ENCODE assay signal across 8 cellular contexts in genomic region chr22:35930933-35931332, GRCh38.
DNase-seq lines count a peak whose midpoint lies in the region; ATAC-seq and TF ChIP-seq lines count a peak whose summit lies in the region.

No MANE protein-coding gene starts in this region.

- H3K36me3 Mint-ChIP-seq in CD14-positive monocyte: no peaks in the 10 kb centered on the region

- TF ChIP-seq CTCF in SK-N-SH (IDR thresholded peaks at IDR 0.05): peak; percentile 81
- peak; percentile 78 for TF ChIP-seq CTCF in fibroblast of the aortic adventitia (IDR thresholded peaks at IDR 0.05; ENCODE audit: insufficient read depth, low read length)
- no peak for TF ChIP-seq CTCF in CD14-positive monocyte (IDR thresholded peaks at IDR 0.05)

- H3K27me3 ChIP-seq in SK-N-SH (ENCODE audit: insufficient read depth): no peaks in the 10 kb centered on the region
- no peaks in the 10 kb centered on the region for H3K27me3 ChIP-seq in effector memory CD4-positive, alpha-beta T cell (replicated peaks; ENCODE audit: control insufficient read depth, insufficient read depth, low read length, poor library complexity, severe bottlenecking)

- H3K9me2 ChIP-seq in SK-N-SH: no peaks in the 10 kb centered on the region

- no peak for TF ChIP-seq EP300 in SK-N-SH (IDR thresholded peaks at IDR 0.05; ENCODE audit: borderline replicate concordance in 1 of 2, low read depth in 1 of 2, low read length in 1 of 2)

- ATAC-seq in HG02798 (IDR thresholded peaks at IDR 0.05; ENCODE audit: poor library complexity, unreplicated experiment): no peak

- H3K9ac ChIP-seq in SK-N-SH: no peak overlapping the region

- H3K27ac Mint-ChIP-seq in CD14-positive monocyte: no peak overlapping the region

- no peaks in the 10 kb centered on the region for H3K9me3 ChIP-seq in SK-N-SH
- no peaks in the 10 kb centered on the region for H3K9me3 ChIP-seq in effector memory CD4-positive, alpha-beta T cell (ENCODE audit: control insufficient read depth, low read length)

- no peak overlapping the region for H3K4me3 Mint-ChIP-seq in CD14-positive monocyte

- CTCF ChIA-PET in SK-N-SH (lab: Yijun Ruan, JAX): interaction anchor here (0.6 to 5.6 kb wide), 62 partner anchors 9 to 580 kb away, joined by 3 to 147 read pairs (median 4); partner anchors contain the start of gene RBFOX2

- no peaks in the 10 kb centered on the region; a peak in 1 of 4 replicates for H3K4me1 ChIP-seq in SK-N-SH (ENCODE audit: control insufficient read depth in 1 of 2, insufficient read depth in 2 of 2, low read depth in 1 of 2, low read length in 1 of 2)
- no peaks in the 10 kb centered on the region for H3K4me1 ChIP-seq in effector memory CD4-positive, alpha-beta T cell (ENCODE audit: control insufficient read depth, insufficient read depth, low read length, poor library complexity, severe bottlenecking)

- H3K4me3 ChIP-seq in SK-N-SH (ENCODE audit: low read depth in 2 of 2, low read length in 1 of 2) (no peak overlapping the region), fibroblast of the aortic adventitia (ENCODE audit: low read depth, low read length) (no peak overlapping the region)
- no peak overlapping the region for H3K4me3 ChIP-seq in effector memory CD4-positive, alpha-beta T cell (ENCODE audit: insufficient read depth, low read depth, low read length, poor library complexity, severe bottlenecking)

- H3K4me1 Mint-ChIP-seq in CD14-positive monocyte: no peaks in the 10 kb centered on the region

- peaks cover 76% of the 10 kb centered on the region for H3K79me2 ChIP-seq in SK-N-SH (ENCODE audit: insufficient read depth)

- DNase-seq in DMS153 (lab: John Stamatoyannopoulos, UW) (peak; percentile 75), HuH-7.5 (ENCODE audit: low spot score) (peak; percentile 16), SK-N-SH (peak; percentile 59), fibroblast of the aortic adventitia (ENCODE audit: low read depth) (peak; percentile 89), pulmonary artery endothelial cell (ENCODE audit: low read depth, low spot score) (peak; percentile 49), CD14-positive monocyte (ENCODE audit: low spot score) (no peak)
- no peak for DNase-seq in effector memory CD4-positive, alpha-beta T cell

- H4K20me1 ChIP-seq in SK-N-SH (ENCODE audit: insufficient read depth): peaks cover 22% of the 10 kb centered on the region

- H3K4me2 ChIP-seq in SK-N-SH: no peak overlapping the region

- H3K36me3 ChIP-seq in SK-N-SH (replicated peaks in 1 of 2; ENCODE audit: control insufficient read depth in 1 of 2, insufficient read depth in 2 of 2, low read length in 1 of 2): peaks cover 9 to 18% of the 10 kb centered on the region in 2 experiments
- no peaks in the 10 kb centered on the region for H3K36me3 ChIP-seq in effector memory CD4-positive, alpha-beta T cell (ENCODE audit: control insufficient read depth, insufficient read depth, low read length)

- no peak overlapping the region for H2AFZ ChIP-seq in SK-N-SH (ENCODE audit: low read depth)

- POLR2A ChIA-PET in SK-N-SH (lab: Yijun Ruan, JAX): interaction anchor here (1.0 kb wide), 2 partner anchors 98 to 105 kb away, joined by 3 read pairs; partner anchors contain the start of gene RBFOX2

- no peak overlapping the region; a peak in 1 of 4 replicates for H3K27ac ChIP-seq in SK-N-SH (ENCODE audit: low read depth in 2 of 2, low read length in 1 of 2)
- no peak overlapping the region for H3K27ac ChIP-seq in effector memory CD4-positive, alpha-beta T cell (ENCODE audit: insufficient read depth, low read length, poor library complexity, severe bottlenecking)

- no peaks in the 10 kb centered on the region for H3K9me3 Mint-ChIP-seq in CD14-positive monocyte

- TF ChIP-seq RAD21 in SK-N-SH (IDR thresholded peaks at IDR 0.05; ENCODE audit: low read length): peak; percentile 96

- peaks cover 0 to 1% (median 0%) of the 10 kb centered on the region in 3 donors for H3K27me3 Mint-ChIP-seq in CD14-positive monocyte (ENCODE audit: low read depth in 3 of 3)

- H3F3A ChIP-seq in SK-N-SH (replicated peaks; ENCODE audit: insufficient read depth): no peaks in the 10 kb centered on the region

- intact Hi-C loops in CD14-positive monocyte (cut with micrococcal nuclease): no loop called here

TF ChIP-seq in SK-N-SH, 30 proteins besides CTCF, POLR2A, EP300 and RAD21:
- TF ChIP-seq REST (IDR thresholded peaks at IDR 0.05; ENCODE audit: low read depth, low read length) (peak; percentile 43; the same call in 1 of the 2 replicates), RXRA (IDR thresholded peaks at IDR 0.05; ENCODE audit: borderline replicate concordance, low read depth) (peak; percentile 66; the same call in 1 of the 2 replicates), RFX5 (IDR thresholded peaks at IDR 0.05; ENCODE audit: low read length) (no peak), TEAD4 (IDR thresholded peaks at IDR 0.05; ENCODE audit: borderline replicate concordance, insufficient read depth) (no peak), SMC3 (IDR thresholded peaks at IDR 0.05; ENCODE audit: low read depth, low read length) (peak; percentile 88), YY1 (IDR thresholded peaks at IDR 0.05; ENCODE audit: low read depth) (no peak)

Comparison
In these comparisons a context has a peak if more than half of its experiments do, and no peak if none do; other contexts are left out.
1. DNase-seq: peak in DMS153 (single experiment), HuH-7.5 (single experiment), SK-N-SH (single experiment), fibroblast of the aortic adventitia (single experiment) and pulmonary artery endothelial cell (single experiment); none in effector memory CD4-positive, alpha-beta T cell (0 of 3) and CD14-positive monocyte (single experiment).